Comparison of ENCODE assay signal across 1 cellular context in genomic region chr10:110871236-110872084, GRCh38.
TF ChIP-seq lines count a peak whose summit lies in the region.

TSS of gene PDCD4 (plus strand) at chr10:110871928. CDS start at chr10:110876028, 4,100 bp downstream.

TF ChIP-seq in H1, 55 proteins besides CTCF, POLR2A, EP300 and RAD21:
- TF ChIP-seq RBBP5 (IDR thresholded peaks at IDR 0.05; ENCODE audit: borderline replicate concordance, low read depth, low read length) (peak; percentile 75; the same call in 1 of the 2 replicates), SIRT6 (IDR thresholded peaks at IDR 0.05; ENCODE audit: low read length) (no peak), TAF1 (IDR thresholded peaks at IDR 0.05; ENCODE audit: low read depth, low read length) (peak; percentile 85), TAF7 (optimal IDR thresholded peaks at IDR 0.05; ENCODE audit: borderline replicate concordance, low read depth, low read length) (no peak), NRF1 (IDR thresholded peaks at IDR 0.05; ENCODE audit: low read depth, low read length) (peak; percentile 73), CBX8 (IDR thresholded peaks at IDR 0.05; ENCODE audit: borderline replicate concordance, low read depth, low read length) (no peak), RXRA (IDR thresholded peaks at IDR 0.05; ENCODE audit: insufficient read depth, low read depth, low read length) (no peak), RNF2 (IDR thresholded peaks at IDR 0.05; ENCODE audit: borderline replicate concordance, low read depth, low read length, missing control alignments, poor library complexity, severe bottlenecking) (no peak), E2F6 (IDR thresholded peaks at IDR 0.05) (peak; percentile 93), KDM1A (IDR thresholded peaks at IDR 0.05; ENCODE audit: borderline replicate concordance, low read length) (0 out of 2 replicates have a peak, but pooled peaks have one; percentile 36), PHF8 (conservative IDR thresholded peaks at IDR 0.05; ENCODE audit: low read depth, low read length) (0 out of 2 replicates have a peak, but pooled peaks have one; percentile 11), CREB1 (IDR thresholded peaks at IDR 0.05) (no peak), MAFK (IDR thresholded peaks at IDR 0.05; ENCODE audit: low read depth, low read length) (no peak), SP4 (IDR thresholded peaks at IDR 0.05; ENCODE audit: low read length) (no peak), TBP (IDR thresholded peaks at IDR 0.05; ENCODE audit: low read depth, low read length) (peak; percentile 75), SP2 (IDR thresholded peaks at IDR 0.05; ENCODE audit: low read length) (no peak), RFX5 (IDR thresholded peaks at IDR 0.05; ENCODE audit: borderline replicate concordance, low read depth, low read length) (peak; percentile 90), KDM4A (IDR thresholded peaks at IDR 0.05; ENCODE audit: low read depth, low read length, severe bottlenecking) (no peak), CTBP2 (IDR thresholded peaks at IDR 0.05; ENCODE audit: borderline replicate concordance, insufficient read depth, insufficient read length, low read length) (no peak), USF2 (IDR thresholded peaks at IDR 0.05; ENCODE audit: low read length) (peak; percentile 26; the same call in 1 of the 2 replicates), HDAC2 (IDR thresholded peaks at IDR 0.05; ENCODE audit: borderline replicate concordance in 1 of 2, low read depth in 2 of 2, low read length in 2 of 2) (no peak), FOSL1 (IDR thresholded peaks at IDR 0.05; ENCODE audit: insufficient read depth, low read depth, low read length) (no peak), SP1 (IDR thresholded peaks at IDR 0.05; ENCODE audit: low read depth, low read length) (peak; percentile 73), CHD2 (IDR thresholded peaks at IDR 0.05; ENCODE audit: low read length) (peak; percentile 68; the same call in 1 of the 2 replicates), ASH2L (IDR thresholded peaks at IDR 0.05; ENCODE audit: low read length) (peak; percentile 82), TEAD4 (IDR thresholded peaks at IDR 0.05; ENCODE audit: low read depth, low read length) (no peak), POLR2AphosphoS5 (IDR thresholded peaks at IDR 0.05; ENCODE audit: low read depth, low read length) (peak; percentile 41), MAX (IDR thresholded peaks at IDR 0.05) (peak; percentile 90), EGR1 (IDR thresholded peaks at IDR 0.05; ENCODE audit: borderline replicate concordance, low read depth, low read length) (peak; percentile 45; the same call in 1 of the 2 replicates)
